ENCODE assay signal across 2 cellular contexts in the genomic region with DNA sequence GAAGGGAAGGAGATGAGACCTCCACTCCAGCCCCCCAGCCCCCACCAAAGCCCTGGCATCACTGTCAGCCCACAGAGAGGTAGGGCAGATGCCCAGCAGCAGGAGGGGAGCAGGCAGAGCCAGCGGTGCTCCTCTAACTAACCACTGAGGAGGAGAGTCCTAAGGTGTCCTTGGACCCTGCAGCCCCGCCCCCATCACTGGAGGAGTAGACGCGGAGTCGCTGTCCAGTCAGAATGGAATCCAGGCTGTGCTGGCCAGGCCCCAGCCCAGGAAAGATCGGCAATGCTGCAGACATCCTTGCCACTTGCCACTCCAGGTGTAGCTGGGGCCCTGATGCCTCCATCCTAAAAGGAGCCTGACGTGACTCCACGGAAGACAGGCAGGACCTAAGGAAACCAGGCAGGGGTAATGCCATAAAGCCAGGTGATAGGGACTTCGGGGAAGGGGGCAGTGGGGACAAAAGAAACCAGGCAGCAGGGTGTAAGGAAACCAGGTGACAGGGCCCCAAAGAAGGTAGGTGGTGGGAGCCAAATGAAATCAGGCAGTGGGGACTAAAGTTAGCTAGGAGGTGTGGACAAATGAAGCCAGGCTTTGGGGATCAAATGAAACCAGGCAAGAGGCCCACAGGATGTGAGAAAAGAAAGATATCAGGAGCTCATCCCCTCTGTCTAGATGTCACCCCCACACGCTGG.
A peak's percentile ranks its signal among the peaks of the same experiment; 100 is the strongest.
TF ChIP-seq lines count a peak whose summit lies in the region.

No MANE protein-coding gene starts in this region.

TF ChIP-seq in GM23338, 12 proteins besides CTCF, POLR2A, EP300 and RAD21:
- TF ChIP-seq NANOG (IDR thresholded peaks at IDR 0.05; ENCODE audit: borderline replicate concordance) (no peak), EZH2 (IDR thresholded peaks at IDR 0.05; ENCODE audit: low read depth, unreplicated experiment) (peak; percentile 56), EZH2phosphoT487 (IDR thresholded peaks at IDR 0.05; ENCODE audit: unreplicated experiment) (no peak), POLR2AphosphoS5 (IDR thresholded peaks at IDR 0.05; ENCODE audit: low read depth) (no peak), JUNB (IDR thresholded peaks at IDR 0.05; ENCODE audit: unreplicated experiment) (no peak), ZNF331 (CRISPR knock-in tag; IDR thresholded peaks at IDR 0.05; ENCODE audit: low read depth) (no peak), CREB1 (CRISPR knock-in tag; IDR thresholded peaks at IDR 0.05; ENCODE audit: low read depth) (no peak)
- TF ChIP-seq, protein P1, sequence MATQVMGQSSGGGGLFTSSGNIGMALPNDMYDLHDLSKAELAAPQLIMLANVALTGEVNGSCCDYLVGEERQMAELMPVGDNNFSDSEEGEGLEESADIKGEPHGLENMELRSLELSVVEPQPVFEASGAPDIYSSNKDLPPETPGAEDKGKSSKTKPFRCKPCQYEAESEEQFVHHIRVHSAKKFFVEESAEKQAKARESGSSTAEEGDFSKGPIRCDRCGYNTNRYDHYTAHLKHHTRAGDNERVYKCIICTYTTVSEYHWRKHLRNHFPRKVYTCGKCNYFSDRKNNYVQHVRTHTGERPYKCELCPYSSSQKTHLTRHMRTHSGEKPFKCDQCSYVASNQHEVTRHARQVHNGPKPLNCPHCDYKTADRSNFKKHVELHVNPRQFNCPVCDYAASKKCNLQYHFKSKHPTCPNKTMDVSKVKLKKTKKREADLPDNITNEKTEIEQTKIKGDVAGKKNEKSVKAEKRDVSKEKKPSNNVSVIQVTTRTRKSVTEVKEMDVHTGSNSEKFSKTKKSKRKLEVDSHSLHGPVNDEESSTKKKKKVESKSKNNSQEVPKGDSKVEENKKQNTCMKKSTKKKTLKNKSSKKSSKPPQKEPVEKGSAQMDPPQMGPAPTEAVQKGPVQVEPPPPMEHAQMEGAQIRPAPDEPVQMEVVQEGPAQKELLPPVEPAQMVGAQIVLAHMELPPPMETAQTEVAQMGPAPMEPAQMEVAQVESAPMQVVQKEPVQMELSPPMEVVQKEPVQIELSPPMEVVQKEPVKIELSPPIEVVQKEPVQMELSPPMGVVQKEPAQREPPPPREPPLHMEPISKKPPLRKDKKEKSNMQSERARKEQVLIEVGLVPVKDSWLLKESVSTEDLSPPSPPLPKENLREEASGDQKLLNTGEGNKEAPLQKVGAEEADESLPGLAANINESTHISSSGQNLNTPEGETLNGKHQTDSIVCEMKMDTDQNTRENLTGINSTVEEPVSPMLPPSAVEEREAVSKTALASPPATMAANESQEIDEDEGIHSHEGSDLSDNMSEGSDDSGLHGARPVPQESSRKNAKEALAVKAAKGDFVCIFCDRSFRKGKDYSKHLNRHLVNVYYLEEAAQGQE (IDR thresholded peaks at IDR 0.05; ENCODE audit: unreplicated experiment) = peak; percentile 50
- TF ChIP-seq, protein P2, sequence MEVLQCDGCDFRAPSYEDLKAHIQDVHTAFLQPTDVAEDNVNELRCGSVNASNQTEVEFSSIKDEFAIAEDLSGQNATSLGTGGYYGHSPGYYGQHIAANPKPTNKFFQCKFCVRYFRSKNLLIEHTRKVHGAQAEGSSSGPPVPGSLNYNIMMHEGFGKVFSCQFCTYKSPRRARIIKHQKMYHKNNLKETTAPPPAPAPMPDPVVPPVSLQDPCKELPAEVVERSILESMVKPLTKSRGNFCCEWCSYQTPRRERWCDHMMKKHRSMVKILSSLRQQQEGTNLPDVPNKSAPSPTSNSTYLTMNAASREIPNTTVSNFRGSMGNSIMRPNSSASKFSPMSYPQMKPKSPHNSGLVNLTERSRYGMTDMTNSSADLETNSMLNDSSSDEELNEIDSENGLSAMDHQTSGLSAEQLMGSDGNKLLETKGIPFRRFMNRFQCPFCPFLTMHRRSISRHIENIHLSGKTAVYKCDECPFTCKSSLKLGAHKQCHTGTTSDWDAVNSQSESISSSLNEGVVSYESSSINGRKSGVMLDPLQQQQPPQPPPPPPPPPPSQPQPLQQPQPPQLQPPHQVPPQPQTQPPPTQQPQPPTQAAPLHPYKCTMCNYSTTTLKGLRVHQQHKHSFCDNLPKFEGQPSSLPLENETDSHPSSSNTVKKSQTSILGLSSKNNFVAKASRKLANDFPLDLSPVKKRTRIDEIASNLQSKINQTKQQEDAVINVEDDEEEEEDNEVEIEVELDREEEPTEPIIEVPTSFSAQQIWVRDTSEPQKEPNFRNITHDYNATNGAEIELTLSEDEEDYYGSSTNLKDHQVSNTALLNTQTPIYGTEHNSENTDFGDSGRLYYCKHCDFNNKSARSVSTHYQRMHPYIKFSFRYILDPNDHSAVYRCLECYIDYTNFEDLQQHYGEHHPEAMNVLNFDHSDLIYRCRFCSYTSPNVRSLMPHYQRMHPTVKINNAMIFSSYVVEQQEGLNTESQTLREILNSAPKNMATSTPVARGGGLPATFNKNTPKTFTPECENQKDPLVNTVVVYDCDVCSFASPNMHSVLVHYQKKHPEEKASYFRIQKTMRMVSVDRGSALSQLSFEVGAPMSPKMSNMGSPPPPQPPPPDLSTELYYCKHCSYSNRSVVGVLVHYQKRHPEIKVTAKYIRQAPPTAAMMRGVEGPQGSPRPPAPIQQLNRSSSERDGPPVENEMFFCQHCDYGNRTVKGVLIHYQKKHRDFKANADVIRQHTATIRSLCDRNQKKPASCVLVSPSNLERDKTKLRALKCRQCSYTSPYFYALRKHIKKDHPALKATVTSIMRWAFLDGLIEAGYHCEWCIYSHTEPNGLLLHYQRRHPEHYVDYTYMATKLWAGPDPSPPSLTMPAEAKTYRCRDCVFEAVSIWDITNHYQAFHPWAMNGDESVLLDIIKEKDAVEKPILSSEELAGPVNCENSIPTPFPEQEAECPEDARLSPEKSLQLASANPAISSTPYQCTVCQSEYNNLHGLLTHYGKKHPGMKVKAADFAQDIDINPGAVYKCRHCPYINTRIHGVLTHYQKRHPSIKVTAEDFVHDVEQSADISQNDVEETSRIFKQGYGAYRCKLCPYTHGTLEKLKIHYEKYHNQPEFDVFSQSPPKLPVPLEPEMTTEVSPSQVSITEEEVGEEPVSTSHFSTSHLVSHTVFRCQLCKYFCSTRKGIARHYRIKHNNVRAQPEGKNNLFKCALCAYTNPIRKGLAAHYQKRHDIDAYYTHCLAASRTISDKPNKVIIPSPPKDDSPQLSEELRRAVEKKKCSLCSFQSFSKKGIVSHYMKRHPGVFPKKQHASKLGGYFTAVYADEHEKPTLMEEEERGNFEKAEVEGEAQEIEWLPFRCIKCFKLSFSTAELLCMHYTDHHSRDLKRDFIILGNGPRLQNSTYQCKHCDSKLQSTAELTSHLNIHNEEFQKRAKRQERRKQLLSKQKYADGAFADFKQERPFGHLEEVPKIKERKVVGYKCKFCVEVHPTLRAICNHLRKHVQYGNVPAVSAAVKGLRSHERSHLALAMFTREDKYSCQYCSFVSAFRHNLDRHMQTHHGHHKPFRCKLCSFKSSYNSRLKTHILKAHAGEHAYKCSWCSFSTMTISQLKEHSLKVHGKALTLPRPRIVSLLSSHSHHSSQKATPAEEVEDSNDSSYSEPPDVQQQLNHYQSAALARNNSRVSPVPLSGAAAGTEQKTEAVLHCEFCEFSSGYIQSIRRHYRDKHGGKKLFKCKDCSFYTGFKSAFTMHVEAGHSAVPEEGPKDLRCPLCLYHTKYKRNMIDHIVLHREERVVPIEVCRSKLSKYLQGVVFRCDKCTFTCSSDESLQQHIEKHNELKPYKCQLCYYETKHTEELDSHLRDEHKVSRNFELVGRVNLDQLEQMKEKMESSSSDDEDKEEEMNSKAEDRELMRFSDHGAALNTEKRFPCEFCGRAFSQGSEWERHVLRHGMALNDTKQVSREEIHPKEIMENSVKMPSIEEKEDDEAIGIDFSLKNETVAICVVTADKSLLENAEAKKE (CRISPR knock-in tag; IDR thresholded peaks at IDR 0.05) = no peak

TF ChIP-seq in SK-N-SH, 30 proteins besides CTCF, POLR2A, EP300 and RAD21:
- TF ChIP-seq, protein P1 (IDR thresholded peaks at IDR 0.05; ENCODE audit: low read depth, low read length) = peak; percentile 72; the same call in 1 of the 2 replicates
- TF ChIP-seq USF2 (IDR thresholded peaks at IDR 0.05; ENCODE audit: borderline replicate concordance, low read depth, low read length) = no peak
TF ChIP-seq in SK-N-SH: peak in this region for 1.
